In the genomic region with DNA sequence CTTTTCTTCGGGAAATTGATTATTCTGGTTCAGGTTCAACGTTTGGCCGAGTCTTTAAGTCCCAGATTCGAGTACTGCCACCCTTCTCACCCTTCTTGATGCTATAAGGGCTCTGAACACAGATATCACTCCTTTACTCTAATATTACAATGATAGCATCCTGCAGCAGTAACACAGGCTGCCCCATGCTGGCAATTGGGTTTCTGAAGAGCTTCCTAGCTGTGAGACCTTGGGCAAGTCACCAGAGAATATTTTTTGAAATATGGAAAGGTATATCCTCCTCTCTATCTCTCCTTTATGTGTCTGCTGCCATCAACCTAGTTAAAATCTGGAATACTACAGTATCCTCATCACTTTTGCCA, we compare ENCODE assay signal across 8 cellular contexts. TPM values are rescaled to one million over a fixed set of nuclear protein-coding genes. Genes with fewer than 3 reads are reported as not detected.
DNase-seq lines count a peak whose midpoint lies in the region; ATAC-seq, FAIRE-seq and TF ChIP-seq lines count a peak whose summit lies in the region.

No MANE protein-coding gene starts in this region.

- ATAC-seq in HG03159 (IDR thresholded peaks at IDR 0.05; ENCODE audit: unreplicated experiment): peak; percentile 13

- no peak for TF ChIP-seq CTCF in bronchial epithelial cell (IDR thresholded peaks at IDR 0.05; ENCODE audit: insufficient read depth, low read length, severe bottlenecking)
- TF ChIP-seq CTCF in osteocyte (IDR thresholded peaks at IDR 0.05): no peak

- H3K4me3 Mint-ChIP-seq in activated naive CD4-positive, alpha-beta T cell treated with anti-CD3 and anti-CD28 coated beads for 36 hours: peak overlapping the region; percentile 89
- H3K4me3 Mint-ChIP-seq in osteocyte (ENCODE audit: unreplicated experiment): peak overlapping the region; percentile 80

- H3K36me3 ChIP-seq in bronchial epithelial cell (ENCODE audit: control insufficient read depth, insufficient read depth, low read length): no peaks in the 10 kb centered on the region

- no peak for FAIRE-seq in bronchial epithelial cell (lab: Jason Lieb, UNC)

- CTCF ChIA-PET in activated naive CD4-positive, alpha-beta T cell treated with anti-CD3 and anti-CD28 coated beads for 36 hours (lab: Charles Lee): interaction anchor here (1.0 kb wide), 1 partner anchor 63 kb away, joined by 3 read pairs; no protein-coding TSS in a partner anchor

- intact Hi-C loops in activated naive CD4-positive, alpha-beta T cell treated with anti-CD3 and anti-CD28 coated beads for 36 hours (cut with micrococcal nuclease): loop anchor here (1.0 to 5.0 kb wide), 4 partner anchors 190 to 1139 kb away; partner anchors contain the start of genes AMER1, LAS1L and ZC4H2

- no peak for DNase-seq in activated naive CD4-positive, alpha-beta T cell treated with anti-CD3 and anti-CD28 coated beads for 36 hours
- DNase-seq in activated naive CD4-positive, alpha-beta T cell treated with anti-CD3 and anti-CD28 coated beads, Interleukin-2, amount 50 U/mL, for 16 hours: no peak
- DNase-seq in bronchial epithelial cell (ENCODE audit: low read depth): no peak
- no peak for DNase-seq in osteocyte (ENCODE audit: extremely low spot score, unreplicated experiment)
- no peak for DNase-seq in kidney glomerular epithelial cell (lab: John Stamatoyannopoulos, UW)
- DNase-seq in DMS 273 (lab: John Stamatoyannopoulos, UW; ENCODE audit: unreplicated experiment): no peak
- no peak for DNase-seq in activated CD8-positive, alpha-beta memory T cell treated with anti-CD3 and anti-CD28 coated beads for 24 hours

- no peaks in the 10 kb centered on the region for H3K9me3 Mint-ChIP-seq in activated naive CD4-positive, alpha-beta T cell treated with anti-CD3 and anti-CD28 coated beads for 36 hours
- peaks cover 26% of the 10 kb centered on the region for H3K9me3 Mint-ChIP-seq in osteocyte (ENCODE audit: unreplicated experiment)

- H3K27me3 Mint-ChIP-seq in activated naive CD4-positive, alpha-beta T cell treated with anti-CD3 and anti-CD28 coated beads for 36 hours (ENCODE audit: low read depth): no peaks in the 10 kb centered on the region
- H3K27me3 Mint-ChIP-seq in osteocyte (ENCODE audit: unreplicated experiment): no peaks in the 10 kb centered on the region

- no peaks in the 10 kb centered on the region for H3K27me3 ChIP-seq in bronchial epithelial cell (ENCODE audit: control insufficient read depth, insufficient read depth, low read length)

- peaks cover 17% of the 10 kb centered on the region for H3K4me1 Mint-ChIP-seq in activated naive CD4-positive, alpha-beta T cell treated with anti-CD3 and anti-CD28 coated beads for 36 hours (ENCODE audit: low read depth)
- peaks cover 6% of the 10 kb centered on the region for H3K4me1 Mint-ChIP-seq in osteocyte (ENCODE audit: unreplicated experiment)

- H3K36me3 Mint-ChIP-seq in activated naive CD4-positive, alpha-beta T cell treated with anti-CD3 and anti-CD28 coated beads for 36 hours (ENCODE audit: low read depth): no peaks in the 10 kb centered on the region
- H3K36me3 Mint-ChIP-seq in osteocyte (ENCODE audit: unreplicated experiment): no peaks in the 10 kb centered on the region

- peak overlapping the region; percentile 75 for H3K27ac Mint-ChIP-seq in activated naive CD4-positive, alpha-beta T cell treated with anti-CD3 and anti-CD28 coated beads for 36 hours
- H3K27ac Mint-ChIP-seq in osteocyte (ENCODE audit: unreplicated experiment): no peak overlapping the region

- peak overlapping the region; percentile 46 for H3K4me3 ChIP-seq in bronchial epithelial cell (ENCODE audit: low read depth, low read length)

RNA-seq across cellular contexts. Expression of gene MTMR8, which starts 0.3 kb away (rescaled TPM):
- total RNA-seq in activated naive CD4-positive, alpha-beta T cell treated with anti-CD3 and anti-CD28 coated beads for 36 hours: 1 to 10 TPM; 3.5 to 6.4 TPM
- total RNA-seq in bronchial epithelial cell (1.3 and 3.1 TPM in 2 replicates), osteocyte (1.4 and 1.5 TPM in 2 replicates)
